Comparison of ENCODE assay signal across 6 cellular contexts in genomic region chr3:169811606-169812123, GRCh38. TPM values are rescaled to one million over a fixed set of nuclear protein-coding genes. Genes with fewer than 3 reads are reported as not detected.
DNase-seq lines count a peak whose midpoint lies in the region; ATAC-seq and TF ChIP-seq lines count a peak whose summit lies in the region.

No MANE protein-coding gene starts in this region.

- peak overlapping the region; percentile 94 for H3K27ac Mint-ChIP-seq in neural crest cell (ENCODE audit: unreplicated experiment)

- no peaks in the 10 kb centered on the region for H3K27me3 Mint-ChIP-seq in neural crest cell (ENCODE audit: low read depth)

- peaks cover 13% of the 10 kb centered on the region for H3K36me3 Mint-ChIP-seq in neural crest cell (ENCODE audit: low read depth)

- H3K4me3 Mint-ChIP-seq in neural crest cell: peak overlapping the region; percentile 97

- no peak for ATAC-seq in HG03378 (IDR thresholded peaks at IDR 0.05; ENCODE audit: unreplicated experiment)
- no peak for ATAC-seq in GM21367 (IDR thresholded peaks at IDR 0.05; ENCODE audit: unreplicated experiment)

- peaks cover 28% of the 10 kb centered on the region for H3K4me1 Mint-ChIP-seq in neural crest cell

- DNase-seq in EL (peak; percentile 77), NCI-H2227 treated with DMSO at 0.1 percent for 48 hours (lab: John Stamatoyannopoulos, UW) (peak; percentile 51), dermis blood vessel endothelial cell (peak; percentile 36), neural crest cell (ENCODE audit: low read depth, low spot score) (no peak)

- peaks cover 11% of the 10 kb centered on the region for H3K9me3 Mint-ChIP-seq in neural crest cell

- no peak for TF ChIP-seq CTCF in neural crest cell (conservative IDR thresholded peaks at IDR 0.05)

RNA-seq across cellular contexts. Expression of gene LRRIQ4, which starts 1.0 kb away (rescaled TPM):
- not detected in 2 replicates for total RNA-seq in dermis blood vessel endothelial cell
- total RNA-seq in neural crest cell: 0.12 and 0.16 TPM in 2 replicates

RNA-seq across cellular contexts. Expression of gene LRRC34, which starts 1.0 kb away (rescaled TPM):
- total RNA-seq in dermis blood vessel endothelial cell (0.34 and 1.9 TPM in 2 replicates), neural crest cell (8.6 and 10.1 TPM in 2 replicates)

RNA-seq across cellular contexts. Expression of gene MYNN, which starts 38.5 kb away (rescaled TPM):
- total RNA-seq in dermis blood vessel endothelial cell (20.1 and 26.9 TPM in 2 replicates), neural crest cell (15.0 and 15.7 TPM in 2 replicates)

RNA-seq across cellular contexts. Expression of gene ACTRT3, which starts 42.3 kb away (rescaled TPM):
- total RNA-seq in dermis blood vessel endothelial cell (3.6 and 4.7 TPM in 2 replicates), neural crest cell (1.5 TPM in 2 replicates)

RNA-seq across cellular contexts. Expression of gene TERC, which starts 46.8 kb away (rescaled TPM):
- total RNA-seq in dermis blood vessel endothelial cell (36.1 and 446 TPM in 2 replicates), neural crest cell (16.2 and 19.5 TPM in 2 replicates)
